Comparison of ENCODE assay signal across 27 cellular contexts in the genomic region with DNA sequence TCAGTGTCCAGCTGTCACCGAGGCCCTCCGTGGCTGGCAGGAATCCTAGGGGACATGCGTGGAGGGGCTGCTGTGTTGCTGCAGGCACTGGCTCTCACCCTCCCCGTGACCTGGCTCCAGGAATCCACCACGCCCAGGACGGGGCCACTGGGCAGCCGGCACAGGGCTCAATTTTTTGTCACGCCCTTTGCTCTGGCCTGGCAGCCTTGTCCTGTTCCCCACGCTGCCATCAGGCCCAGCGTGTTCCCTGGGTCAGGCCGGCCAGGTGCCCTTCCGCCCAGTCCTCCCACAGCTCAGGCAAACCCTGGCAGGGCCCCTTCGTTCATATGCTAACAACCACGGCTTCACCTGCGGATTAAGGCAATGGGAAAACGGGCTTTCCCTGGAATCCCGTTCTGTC. TPM values are rescaled to one million over a fixed set of nuclear protein-coding genes. Genes with fewer than 3 reads are reported as not detected.
"Had no signal": no experiment of that assay in that cellular context is flagged by ENCODE, and none has a peak within 500 bp of the region (broad histone marks: within the 10 kb centered on the region; RNA-seq: fewer than 3 reads in every experiment).

No MANE protein-coding gene starts in this region.

- H3K4me3 ChIP-seq: gastrocnemius medialis, hepatocyte, psoas muscle, suprapubic skin, tibial artery, upper lobe of right lung had no signal

- H3K9me3 ChIP-seq: gastrocnemius medialis, psoas muscle, suprapubic skin, tibial artery, upper lobe of right lung had no signal

- H3K4me2 ChIP-seq: hepatocyte had no signal

- H3K4me1 ChIP-seq: gastrocnemius medialis, parathyroid adenoma, psoas muscle, suprapubic skin, tibial artery, upper lobe of right lung had no signal

- H3K27me3 ChIP-seq: gastrocnemius medialis, hepatocyte, suprapubic skin, upper lobe of right lung had no signal

- H3K4me3 Mint-ChIP-seq: activated T-cell treated with anti-CD3 and anti-CD28 coated beads, Interleukin-2, amount 50 U/mL, for 4 hours; activated T-helper 17 cell treated with anti-CD3 and anti-CD28 coated beads, Interleukin-2, amount 50 U/mL, for 72 hours; naive thymus-derived CD8-positive, alpha-beta T cell; neural crest cell had no signal

- H3K27me3 Mint-ChIP-seq: activated T-helper 17 cell treated with anti-CD3 and anti-CD28 coated beads, Interleukin-2, amount 50 U/mL, for 72 hours; naive thymus-derived CD8-positive, alpha-beta T cell had no signal

- H2AFZ ChIP-seq: hepatocyte, parathyroid adenoma had no signal

- H3K4me1 Mint-ChIP-seq: activated T-helper 17 cell treated with anti-CD3 and anti-CD28 coated beads, Interleukin-2, amount 50 U/mL, for 72 hours; neural crest cell had no signal

- DNase-seq: activated CD4-positive, alpha-beta T cell treated with anti-CD3 and anti-CD28 coated beads for 48 hours; activated CD4-positive, alpha-beta T cell treated with anti-CD3 and anti-CD28 coated beads, Interleukin-2, amount 50 U/mL, for 48 hours; activated CD8-positive, alpha-beta memory T cell treated with anti-CD3 and anti-CD28 coated beads, Interleukin-2, amount 50 U/mL, for 48 hours; activated gamma-delta T cell treated with Interleukin-2 at 50 U/mL for 16 hours; activated naive CD4-positive, alpha-beta T cell treated with anti-CD3 and anti-CD28 coated beads, Interleukin-2, amount 50 U/mL, for 16 hours; activated T-cell treated with anti-CD3 and anti-CD28 coated beads, Interleukin-2, amount 50 U/mL, for 4 hours; amniotic stem cell; caudate nucleus; cortex of kidney; gastrocnemius medialis; islet precursor cell; left ventricle myocardium superior; naive thymus-derived CD8-positive, alpha-beta T cell; occipital lobe; psoas muscle; stimulated activated naive CD4-positive, alpha-beta T cell; tibial artery; upper lobe of right lung had no signal

- H3K9ac ChIP-seq: parathyroid adenoma had no signal

- H3K27ac Mint-ChIP-seq: activated T-helper 17 cell treated with anti-CD3 and anti-CD28 coated beads, Interleukin-2, amount 50 U/mL, for 72 hours had no signal

- ATAC-seq: activated T-cell treated with anti-CD3 and anti-CD28 coated beads, Interleukin-2, amount 50 U/mL, for 4 hours; activated T-helper 17 cell treated with anti-CD3 and anti-CD28 coated beads, Interleukin-2, amount 50 U/mL, for 72 hours; gastrocnemius medialis; left ventricle myocardium superior; naive thymus-derived CD8-positive, alpha-beta T cell; psoas muscle; upper lobe of right lung had no signal

- H3K79me2 ChIP-seq: hepatocyte, parathyroid adenoma had no signal

- H3K27ac ChIP-seq: gastrocnemius medialis, hepatocyte, parathyroid adenoma, psoas muscle, suprapubic skin, tibial artery, upper lobe of right lung had no signal

- H3K9me3 Mint-ChIP-seq: activated T-cell treated with anti-CD3 and anti-CD28 coated beads, Interleukin-2, amount 50 U/mL, for 4 hours; activated T-helper 17 cell treated with anti-CD3 and anti-CD28 coated beads, Interleukin-2, amount 50 U/mL, for 72 hours; naive thymus-derived CD8-positive, alpha-beta T cell had no signal

- H3K36me3 ChIP-seq: gastrocnemius medialis, suprapubic skin, tibial artery, upper lobe of right lung had no signal

RNA-seq across cellular contexts. Expression of a gene that starts 37.3 kb away (rescaled TPM):
- total RNA-seq: activated CD8-positive, alpha-beta memory T cell treated with anti-CD3 and anti-CD28 coated beads for 36 hours; activated T-cell treated with anti-CD3 and anti-CD28 coated beads, Interleukin-2, amount 50 U/mL, for 4 hours; activated T-helper 17 cell treated with anti-CD3 and anti-CD28 coated beads, Interleukin-2, amount 50 U/mL, for 72 hours; chondrocyte; gastrocnemius medialis; hepatocyte; left ventricle myocardium superior; lung microvascular endothelial cell; naive thymus-derived CD8-positive, alpha-beta T cell; neural crest cell; occipital lobe; psoas muscle; suprapubic skin; T-helper 1 cell treated with Interleukin-12 subunit alpha and Interleukin-12 subunit beta and Interleukin-4 antibody, amounts not matched to agents 30 ng/mL and 1 ng/mL, for 36 hours; upper lobe of right lung had no signal
